ENCODE assay signal across 1 cellular context in the genomic region with DNA sequence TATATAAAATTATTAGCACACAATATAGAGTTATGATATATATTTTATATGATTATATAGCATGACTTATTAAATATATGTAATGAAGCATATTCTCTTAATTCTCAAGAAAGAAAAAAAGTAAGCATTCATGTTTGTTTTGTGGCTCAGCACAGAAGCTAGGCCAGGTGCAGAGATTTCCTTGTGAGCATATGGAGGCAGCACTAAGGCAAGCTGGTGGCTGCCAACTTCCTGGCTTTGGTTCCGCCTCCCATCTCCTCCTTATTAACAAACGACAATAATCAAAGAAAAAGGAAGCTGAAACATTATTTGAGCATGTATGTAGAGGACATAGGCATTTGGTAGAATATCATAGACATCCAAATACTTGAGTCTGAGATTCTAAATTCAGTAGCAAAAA.
TF ChIP-seq lines count a peak whose summit lies in the region.

No MANE protein-coding gene starts in this region.

TF ChIP-seq in GM23338, 12 proteins besides CTCF, POLR2A, EP300 and RAD21 (continued from another document):
- TF ChIP-seq, protein P1, sequence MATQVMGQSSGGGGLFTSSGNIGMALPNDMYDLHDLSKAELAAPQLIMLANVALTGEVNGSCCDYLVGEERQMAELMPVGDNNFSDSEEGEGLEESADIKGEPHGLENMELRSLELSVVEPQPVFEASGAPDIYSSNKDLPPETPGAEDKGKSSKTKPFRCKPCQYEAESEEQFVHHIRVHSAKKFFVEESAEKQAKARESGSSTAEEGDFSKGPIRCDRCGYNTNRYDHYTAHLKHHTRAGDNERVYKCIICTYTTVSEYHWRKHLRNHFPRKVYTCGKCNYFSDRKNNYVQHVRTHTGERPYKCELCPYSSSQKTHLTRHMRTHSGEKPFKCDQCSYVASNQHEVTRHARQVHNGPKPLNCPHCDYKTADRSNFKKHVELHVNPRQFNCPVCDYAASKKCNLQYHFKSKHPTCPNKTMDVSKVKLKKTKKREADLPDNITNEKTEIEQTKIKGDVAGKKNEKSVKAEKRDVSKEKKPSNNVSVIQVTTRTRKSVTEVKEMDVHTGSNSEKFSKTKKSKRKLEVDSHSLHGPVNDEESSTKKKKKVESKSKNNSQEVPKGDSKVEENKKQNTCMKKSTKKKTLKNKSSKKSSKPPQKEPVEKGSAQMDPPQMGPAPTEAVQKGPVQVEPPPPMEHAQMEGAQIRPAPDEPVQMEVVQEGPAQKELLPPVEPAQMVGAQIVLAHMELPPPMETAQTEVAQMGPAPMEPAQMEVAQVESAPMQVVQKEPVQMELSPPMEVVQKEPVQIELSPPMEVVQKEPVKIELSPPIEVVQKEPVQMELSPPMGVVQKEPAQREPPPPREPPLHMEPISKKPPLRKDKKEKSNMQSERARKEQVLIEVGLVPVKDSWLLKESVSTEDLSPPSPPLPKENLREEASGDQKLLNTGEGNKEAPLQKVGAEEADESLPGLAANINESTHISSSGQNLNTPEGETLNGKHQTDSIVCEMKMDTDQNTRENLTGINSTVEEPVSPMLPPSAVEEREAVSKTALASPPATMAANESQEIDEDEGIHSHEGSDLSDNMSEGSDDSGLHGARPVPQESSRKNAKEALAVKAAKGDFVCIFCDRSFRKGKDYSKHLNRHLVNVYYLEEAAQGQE (IDR thresholded peaks at IDR 0.05; ENCODE audit: unreplicated experiment) = no peak
- TF ChIP-seq STAT1 (IDR thresholded peaks at IDR 0.05; ENCODE audit: unreplicated experiment) (no peak), POLR2AphosphoS5 (IDR thresholded peaks at IDR 0.05; ENCODE audit: low read depth) (no peak), EZH2phosphoT487 (IDR thresholded peaks at IDR 0.05; ENCODE audit: unreplicated experiment) (no peak), ZNF331 (CRISPR knock-in tag; IDR thresholded peaks at IDR 0.05; ENCODE audit: low read depth) (no peak), CREB1 (CRISPR knock-in tag; IDR thresholded peaks at IDR 0.05; ENCODE audit: low read depth) (no peak)
- TF ChIP-seq, protein P2, sequence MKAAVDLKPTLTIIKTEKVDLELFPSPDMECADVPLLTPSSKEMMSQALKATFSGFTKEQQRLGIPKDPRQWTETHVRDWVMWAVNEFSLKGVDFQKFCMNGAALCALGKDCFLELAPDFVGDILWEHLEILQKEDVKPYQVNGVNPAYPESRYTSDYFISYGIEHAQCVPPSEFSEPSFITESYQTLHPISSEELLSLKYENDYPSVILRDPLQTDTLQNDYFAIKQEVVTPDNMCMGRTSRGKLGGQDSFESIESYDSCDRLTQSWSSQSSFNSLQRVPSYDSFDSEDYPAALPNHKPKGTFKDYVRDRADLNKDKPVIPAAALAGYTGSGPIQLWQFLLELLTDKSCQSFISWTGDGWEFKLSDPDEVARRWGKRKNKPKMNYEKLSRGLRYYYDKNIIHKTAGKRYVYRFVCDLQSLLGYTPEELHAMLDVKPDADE (IDR thresholded peaks at IDR 0.05) = no peak
